ENCODE assay signal across 1 cellular context in the genomic region with DNA sequence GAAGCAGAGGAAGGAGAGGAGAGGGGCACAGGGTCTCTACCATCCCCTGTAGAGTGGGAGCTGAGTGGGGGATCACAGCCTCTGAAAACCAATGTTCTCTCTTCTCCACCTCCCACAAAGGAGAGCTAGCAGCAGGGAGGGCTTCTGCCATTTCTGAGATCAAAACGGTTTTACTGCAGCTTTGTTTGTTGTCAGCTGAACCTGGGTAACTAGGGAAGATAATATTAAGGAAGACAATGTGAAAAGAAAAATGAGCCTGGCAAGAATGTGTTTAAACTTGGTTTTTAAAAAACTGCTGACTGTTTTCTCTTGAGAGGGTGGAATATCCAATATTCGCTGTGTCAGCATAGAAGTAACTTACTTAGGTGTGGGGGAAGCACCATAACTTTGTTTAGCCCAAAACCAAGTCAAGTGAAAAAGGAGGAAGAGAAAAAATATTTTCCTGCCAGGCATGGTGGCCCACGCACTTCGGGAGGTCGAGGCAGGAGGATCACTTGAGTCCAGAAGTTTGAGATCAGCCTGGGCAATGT.
TF ChIP-seq lines count a peak whose summit lies in the region.

No MANE protein-coding gene starts in this region.

TF ChIP-seq in SK-N-SH treated with all-trans-retinoic acid at 6 μM for 48 hours, 23 proteins besides CTCF, POLR2A, EP300 and RAD21 (continued from another document):
- TF ChIP-seq, protein P1, sequence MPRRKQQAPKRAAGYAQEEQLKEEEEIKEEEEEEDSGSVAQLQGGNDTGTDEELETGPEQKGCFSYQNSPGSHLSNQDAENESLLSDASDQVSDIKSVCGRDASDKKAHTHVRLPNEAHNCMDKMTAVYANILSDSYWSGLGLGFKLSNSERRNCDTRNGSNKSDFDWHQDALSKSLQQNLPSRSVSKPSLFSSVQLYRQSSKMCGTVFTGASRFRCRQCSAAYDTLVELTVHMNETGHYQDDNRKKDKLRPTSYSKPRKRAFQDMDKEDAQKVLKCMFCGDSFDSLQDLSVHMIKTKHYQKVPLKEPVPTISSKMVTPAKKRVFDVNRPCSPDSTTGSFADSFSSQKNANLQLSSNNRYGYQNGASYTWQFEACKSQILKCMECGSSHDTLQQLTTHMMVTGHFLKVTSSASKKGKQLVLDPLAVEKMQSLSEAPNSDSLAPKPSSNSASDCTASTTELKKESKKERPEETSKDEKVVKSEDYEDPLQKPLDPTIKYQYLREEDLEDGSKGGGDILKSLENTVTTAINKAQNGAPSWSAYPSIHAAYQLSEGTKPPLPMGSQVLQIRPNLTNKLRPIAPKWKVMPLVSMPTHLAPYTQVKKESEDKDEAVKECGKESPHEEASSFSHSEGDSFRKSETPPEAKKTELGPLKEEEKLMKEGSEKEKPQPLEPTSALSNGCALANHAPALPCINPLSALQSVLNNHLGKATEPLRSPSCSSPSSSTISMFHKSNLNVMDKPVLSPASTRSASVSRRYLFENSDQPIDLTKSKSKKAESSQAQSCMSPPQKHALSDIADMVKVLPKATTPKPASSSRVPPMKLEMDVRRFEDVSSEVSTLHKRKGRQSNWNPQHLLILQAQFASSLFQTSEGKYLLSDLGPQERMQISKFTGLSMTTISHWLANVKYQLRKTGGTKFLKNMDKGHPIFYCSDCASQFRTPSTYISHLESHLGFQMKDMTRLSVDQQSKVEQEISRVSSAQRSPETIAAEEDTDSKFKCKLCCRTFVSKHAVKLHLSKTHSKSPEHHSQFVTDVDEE (CRISPR knock-in tag; IDR thresholded peaks at IDR 0.05), result no peak
- TF ChIP-seq ESRRG (CRISPR knock-in tag; IDR thresholded peaks at IDR 0.05) (no peak), ZFP3 (CRISPR knock-in tag; IDR thresholded peaks at IDR 0.05) (no peak), PPARA (CRISPR knock-in tag; IDR thresholded peaks at IDR 0.05; ENCODE audit: borderline replicate concordance) (no peak)
